16 cellular contexts compared by ENCODE assay signal in genomic region chr10:133568834-133569561, GRCh38. TPM values are rescaled to one million over a fixed set of nuclear protein-coding genes. Genes with fewer than 3 reads are reported as not detected.
"Had no signal": no experiment of that assay in that cellular context is flagged by ENCODE, and none has a peak within 500 bp of the region (broad histone marks: within the 10 kb centered on the region; RNA-seq: fewer than 3 reads in every experiment).

No MANE protein-coding gene starts in this region.

RNA-seq across cellular contexts. Expression of gene SYCE1, which starts 3.6 kb away (rescaled TPM):
- total RNA-seq: ascending aorta, dermis blood vessel endothelial cell, lung microvascular endothelial cell, mesothelial cell of epicardium, progenitor cell of endocrine pancreas, skeletal muscle tissue, vagina had no signal

RNA-seq across cellular contexts. Expression of gene CYP2E1, which starts 41.8 kb away (rescaled TPM):
- total RNA-seq: lung microvascular endothelial cell had no signal

RNA-seq across cellular contexts. Expression of gene FRG2B, which starts 57.6 kb away (rescaled TPM):
- total RNA-seq: activated CD4-positive, alpha-beta memory T cell treated with anti-CD3 and anti-CD28 coated beads, Interleukin-2, amount 10 ng/mL, durations not matched to agents 7 days and 5 days; activated CD4-positive, alpha-beta T cell treated with anti-CD3 and anti-CD28 coated beads, Interleukin-2, amount 10 ng/mL, durations not matched to agents 24 days and 14 days; activated CD8-positive, alpha-beta memory T cell treated with anti-CD3 and anti-CD28 coated beads, Interleukin-2, amount 10 ng/mL, durations not matched to agents 7 days and 5 days; adrenal gland; ascending aorta; dermis blood vessel endothelial cell; esophagus muscularis mucosa; gastrocnemius medialis; lung microvascular endothelial cell; mesothelial cell of epicardium; natural killer cell; osteoblast; progenitor cell of endocrine pancreas; skeletal muscle tissue; testis; vagina had no signal
- polyA plus RNA-seq: adrenal gland had no signal
